Comparison of ENCODE assay signal across 1 cellular context in genomic region chr12:75488553-75488952, GRCh38.
TF ChIP-seq lines count a peak whose summit lies in the region.

No MANE protein-coding gene starts in this region.

TF ChIP-seq in endothelial cell of umbilical vein, 7 proteins besides CTCF, POLR2A, EP300 and RAD21:
- TF ChIP-seq MAX (IDR thresholded peaks at IDR 0.05; ENCODE audit: insufficient read depth, insufficient read length) (no peak), GATA2 (IDR thresholded peaks at IDR 0.05; ENCODE audit: insufficient read depth, insufficient read length, low read depth, low read length) (no peak), JUN (IDR thresholded peaks at IDR 0.05; ENCODE audit: borderline replicate concordance, insufficient read depth, insufficient read length, low read depth) (no peak), MYC (IDR thresholded peaks at IDR 0.05; ENCODE audit: low read depth, low read length) (no peak), EZH2 (IDR thresholded peaks at IDR 0.05; ENCODE audit: borderline replicate concordance, low read depth, low read length, severe bottlenecking) (no peak), FOS (IDR thresholded peaks at IDR 0.05; ENCODE audit: borderline replicate concordance, insufficient read depth, low read length) (no peak), POLR2AphosphoS5 (IDR thresholded peaks at IDR 0.05; ENCODE audit: insufficient read depth, low read depth, low read length) (no peak)
